Comparison of ENCODE assay signal across 9 cellular contexts in genomic region chr12:78096909-78097597, GRCh38.
A peak's percentile ranks its signal among the peaks of the same experiment; 100 is the strongest.
DNase-seq lines count a peak whose midpoint lies in the region; ATAC-seq and TF ChIP-seq lines count a peak whose summit lies in the region.
"Had no signal": no experiment of that assay in that cellular context is flagged by ENCODE, and none has a peak within 500 bp of the region (broad histone marks: within the 10 kb centered on the region; RNA-seq: fewer than 3 reads in every experiment).

No MANE protein-coding gene starts in this region.

- WGBS in adrenal gland, 4 donors: 25 to 32% (median 27%) methylated on average over 2 of the region's 2 CpGs

- peak; percentile 26 for DNase-seq in AG04450 (ENCODE audit: low read depth, low spot score)
- peak; percentile 56 for DNase-seq in HFF-Myc (ENCODE audit: extremely low read depth, low read depth)
- peak; percentile 23 to 73 (median 35) for DNase-seq in adrenal gland
- DNase-seq in inferior parietal cortex (ENCODE audit: extremely low spot score): peak; percentile 82
- DNase-seq in islet precursor cell: no peak
- DNase-seq in cortex of kidney (lab: John Stamatoyannopoulos, UW): no peak
- DNase-seq: CD4-positive, alpha-beta T cell had no signal

- ATAC-seq in HG02571 (IDR thresholded peaks at IDR 0.05; ENCODE audit: unreplicated experiment) (no peak), GM21360 (IDR thresholded peaks at IDR 0.05; ENCODE audit: unreplicated experiment) (no peak)

- no peak overlapping the region for H3K4me3 ChIP-seq in AG04450 (ENCODE audit: low read depth, low read length)
- no peak overlapping the region for H3K4me3 ChIP-seq in HFF-Myc (replicated peaks; ENCODE audit: low read depth, low read length)
- H3K4me3 ChIP-seq in adrenal gland: no peak overlapping the region

- intact Hi-C loops in adrenal gland (cut with DNase I): no loop called here

- peaks cover 0 to 16% of the 10 kb centered on the region in 2 donors for H3K4me1 ChIP-seq in adrenal gland (replicated peaks in 1 of 2)

- H3K36me3 ChIP-seq in adrenal gland (replicated peaks in 1 of 2): no peaks in the 10 kb centered on the region

- H3K9me3 ChIP-seq in AG04450 (ENCODE audit: control insufficient read depth, insufficient read depth, low read length) (no peaks in the 10 kb centered on the region), adrenal gland (replicated peaks in 1 of 3) (no peaks in the 10 kb centered on the region)

- H3K27me3 ChIP-seq in AG04450 (ENCODE audit: control insufficient read depth, insufficient read depth, low read length) (no peaks in the 10 kb centered on the region), adrenal gland (no peaks in the 10 kb centered on the region)

- 0 out of 2 replicates have a peak, but pooled peaks have one; percentile 14 for TF ChIP-seq CTCF in AG04450 (IDR thresholded peaks at IDR 0.05; ENCODE audit: low read depth, low read length)
- no peak for TF ChIP-seq CTCF in HFF-Myc (IDR thresholded peaks at IDR 0.05; ENCODE audit: low read depth, low read length, missing control alignments)
- peak in 3 of 6 experiments; percentile 12 to 32 (median 21) for TF ChIP-seq CTCF in adrenal gland (IDR thresholded peaks at IDR 0.05)

- TF ChIP-seq POLR2A in adrenal gland (IDR thresholded peaks at IDR 0.05): no peak

- CTCF ChIA-PET in AG04450 (lab: Charles Lee): interaction anchor here (1.6 kb wide), 1 partner anchor 25 kb away, joined by 5 read pairs; no protein-coding TSS in a partner anchor

- H3K27ac ChIP-seq in AG04450 (ENCODE audit: low read depth, low read length): no peak overlapping the region
- peak overlapping the region in 3 of 5 donors; percentile 27 to 58 (median 47) for H3K27ac ChIP-seq in adrenal gland

- POLR2A ChIA-PET in AG04450 (lab: Yijun Ruan, JAX): no interaction called here

Comparison
In these comparisons a context has a peak if more than half of its experiments do, and no peak if none do; other contexts are left out.
1. DNase-seq: peak in AG04450 (single experiment), HFF-Myc (single experiment), adrenal gland (7 of 7) and inferior parietal cortex (single experiment); none in islet precursor cell (single experiment) and cortex of kidney (single experiment).